9 cellular contexts compared by ENCODE assay signal in genomic region chr2:184598313-184599053, GRCh38. TPM values are rescaled to one million over a fixed set of nuclear protein-coding genes. Genes with fewer than 3 reads are reported as not detected.
DNase-seq lines count a peak whose midpoint lies in the region; ATAC-seq, FAIRE-seq and TF ChIP-seq lines count a peak whose summit lies in the region.
"Had no signal": no experiment of that assay in that cellular context is flagged by ENCODE, and none has a peak within 500 bp of the region (broad histone marks: within the 10 kb centered on the region; RNA-seq: fewer than 3 reads in every experiment).

ZNF804A (plus strand) TSS chr2:184598529; CDS start chr2:184598960, 431 bp downstream.

- TF ChIP-seq POLR2A in Raji (IDR thresholded peaks at IDR 0.05; ENCODE audit: insufficient read depth, low read depth, low read length), result peak; percentile 99

- no peak for TF ChIP-seq CTCF in kidney (IDR thresholded peaks at IDR 0.05; ENCODE audit: borderline replicate concordance, extremely low read depth, insufficient read depth)

- H3K27ac ChIP-seq in kidney (ENCODE audit: low read depth in 2 of 2, low read length in 2 of 2) (peak within 1 kb of the TSS in 1 of 2 donors; percentile 14), skin epidermis (peak within 1 kb of the TSS in 17 of 21 experiments; percentile 28 to 84 (median 63))

- H3K27me3 Mint-ChIP-seq in activated CD4-positive, alpha-beta T cell treated with anti-CD3 and anti-CD28 coated beads for 36 hours, result peaks cover 39% of the 10 kb centered on the region

- intact Hi-C loops in activated CD4-positive, alpha-beta T cell treated with anti-CD3 and anti-CD28 coated beads for 36 hours (cut with DNase I, micrococcal nuclease), result no loop called here
- intact Hi-C loops in kidney (cut with DNase I), result no loop called here

- H3K9me3 Mint-ChIP-seq in activated CD4-positive, alpha-beta T cell treated with anti-CD3 and anti-CD28 coated beads for 36 hours (ENCODE audit: low read depth), result no peaks in the 10 kb centered on the region

- POLR2A ChIA-PET in activated CD4-positive, alpha-beta T cell treated with anti-CD3 and anti-CD28 coated beads for 36 hours (lab: Charles Lee), result no interaction called here

- no peaks in the 10 kb centered on the region for H3K36me3 ChIP-seq in kidney (ENCODE audit: control insufficient read depth in 1 of 2, insufficient read depth in 2 of 2, low read length in 2 of 2)

- CTCF ChIA-PET in activated CD4-positive, alpha-beta T cell treated with anti-CD3 and anti-CD28 coated beads for 36 hours (lab: Charles Lee), result interaction anchor here (0.6 kb wide), 1 partner anchor 15 kb away, joined by 3 read pairs; no protein-coding TSS in a partner anchor

- H3K9ac ChIP-seq in kidney (ENCODE audit: low read length in 2 of 2), result peak within 1 kb of the TSS in 1 of 2 donors; percentile 10

- H3K36me3 Mint-ChIP-seq in activated CD4-positive, alpha-beta T cell treated with anti-CD3 and anti-CD28 coated beads for 36 hours (ENCODE audit: low read depth), result no peaks in the 10 kb centered on the region

- no peak for FAIRE-seq in kidney (lab: Jason Lieb, UNC)

- peak within 1 kb of the TSS; percentile 38 for H3K4me3 Mint-ChIP-seq in activated CD4-positive, alpha-beta T cell treated with anti-CD3 and anti-CD28 coated beads for 36 hours

- peak within 1 kb of the TSS; percentile 52 to 53 for H3K4me3 ChIP-seq in kidney (ENCODE audit: low read length in 2 of 2)
- peak within 1 kb of the TSS; percentile 31 to 62 (median 44) for H3K4me3 ChIP-seq in skin epidermis

- no peaks in the 10 kb centered on the region for H3K9me3 ChIP-seq in kidney (ENCODE audit: control insufficient read depth in 1 of 2, low read length in 2 of 2)

- peaks cover 0 to 7% of the 10 kb centered on the region in 2 donors for H3K4me1 ChIP-seq in kidney (ENCODE audit: control insufficient read depth in 1 of 2, insufficient read depth in 1 of 2, low read depth in 1 of 2, low read length in 2 of 2)

- no peak within 1 kb of the TSS for H3K27ac Mint-ChIP-seq in activated CD4-positive, alpha-beta T cell treated with anti-CD3 and anti-CD28 coated beads for 36 hours

- peaks cover 14% of the 10 kb centered on the region for H3K4me1 Mint-ChIP-seq in activated CD4-positive, alpha-beta T cell treated with anti-CD3 and anti-CD28 coated beads for 36 hours

- peak; percentile 58 for ATAC-seq in activated CD4-positive, alpha-beta T cell treated with anti-CD3 and anti-CD28 coated beads for 36 hours
- ATAC-seq in GM21786 (IDR thresholded peaks at IDR 0.05; ENCODE audit: unreplicated experiment), result peak; percentile 79

- DNase-seq in activated CD4-positive, alpha-beta T cell treated with anti-CD3 and anti-CD28 coated beads for 36 hours, result peak; percentile 37
- DNase-seq in activated CD4-positive, alpha-beta T cell treated with anti-CD3 and anti-CD28 coated beads, Interleukin-2, amount 50 U/mL, for 4 hours, result no peak
- DNase-seq in HuH-7.5 (ENCODE audit: low spot score) (peak; percentile 57), cerebellar nuclear complex (lab: John Stamatoyannopoulos, UW) (peak; percentile 18 to 81), kidney (peak; percentile 76)
- DNase-seq: DND-41 had no signal

RNA-seq across cellular contexts. Expression of gene ZNF804A, which starts in this region (rescaled TPM):
- not detected for total RNA-seq in activated CD4-positive, alpha-beta T cell treated with anti-CD3 and anti-CD28 coated beads for 36 hours
- total RNA-seq in kidney, result 0.19 TPM
- polyA plus RNA-seq in kidney (ENCODE audit: insufficient read depth, low read depth, low replicate concordance), result 1.2 TPM

Comparison
In these comparisons a context has a peak if more than half of its experiments do, and no peak if none do; other contexts are left out.
1. Peak in DNase-seq and ATAC-seq in activated CD4-positive, alpha-beta T cell treated with anti-CD3 and anti-CD28 coated beads for 36 hours; RNA of the gene not detected or under 1 TPM.
2. DNase-seq: peak in HuH-7.5 (single experiment), cerebellar nuclear complex (2 of 2) and kidney (single experiment); none in activated CD4-positive, alpha-beta T cell treated with anti-CD3 and anti-CD28 coated beads, Interleukin-2, amount 50 U/mL, for 4 hours (0 of 2).